In the genomic region with DNA sequence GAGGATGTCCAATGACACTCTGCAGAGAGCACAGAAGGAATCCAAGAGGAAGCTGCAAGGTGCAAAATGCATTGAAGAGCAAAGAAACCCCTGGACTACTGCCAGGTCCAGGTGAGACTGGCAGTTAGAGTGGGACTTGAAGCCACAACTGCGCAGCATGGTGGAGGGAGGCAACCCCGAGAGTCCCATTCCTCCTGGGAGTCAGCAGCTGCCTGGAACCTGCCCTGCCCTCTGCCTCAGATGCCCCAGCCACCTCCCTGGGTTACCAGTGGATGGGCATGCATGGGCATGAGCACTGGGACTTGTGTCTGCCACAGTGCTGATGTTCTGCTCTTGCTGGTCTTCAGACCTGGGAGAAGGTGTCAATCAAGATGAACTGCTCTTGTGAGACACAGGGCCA, we compare ENCODE assay signal across 15 cellular contexts. TPM values are rescaled to one million over a fixed set of nuclear protein-coding genes. Genes with fewer than 3 reads are reported as not detected.
DNase-seq lines count a peak whose midpoint lies in the region; ATAC-seq, FAIRE-seq and TF ChIP-seq lines count a peak whose summit lies in the region.
"Had no signal": no experiment of that assay in that cellular context is flagged by ENCODE, and none has a peak within 500 bp of the region (broad histone marks: within the 10 kb centered on the region; RNA-seq: fewer than 3 reads in every experiment).

No MANE protein-coding gene starts in this region.

- peak overlapping the region; percentile 76 for H3K27ac Mint-ChIP-seq in HFFc6
- H3K27ac Mint-ChIP-seq in osteocyte (ENCODE audit: unreplicated experiment), result no peak overlapping the region
- no peak overlapping the region for H3K27ac Mint-ChIP-seq in CD4-positive, alpha-beta T cell

- no peak for ATAC-seq in HG02885 (IDR thresholded peaks at IDR 0.05; ENCODE audit: poor library complexity, unreplicated experiment)
- ATAC-seq in GM21825 (IDR thresholded peaks at IDR 0.05; ENCODE audit: unreplicated experiment), result no peak
- ATAC-seq in CD4-positive, alpha-beta T cell (ENCODE audit: poor library complexity), result no peak

- CTCF ChIA-PET in CD4-positive, alpha-beta T cell (lab: Charles Lee), result interaction anchor here (1.0 to 1.6 kb wide), 3 partner anchors 46 to 106 kb away, joined by 8 to 31 read pairs (median 10); a partner anchor contains a TSS

- no peak for FAIRE-seq in bronchial epithelial cell (lab: Jason Lieb, UNC)
- FAIRE-seq: A549 had no signal

- POLR2A ChIA-PET in CD4-positive, alpha-beta T cell (lab: Charles Lee), result interaction anchor here (0.8 to 2.0 kb wide), 5 partner anchors 46 to 72 kb away, joined by 3 to 18 read pairs (median 7); a partner anchor contains a TSS

- no peaks in the 10 kb centered on the region for H3K9me3 Mint-ChIP-seq in HFFc6
- no peaks in the 10 kb centered on the region for H3K9me3 Mint-ChIP-seq in osteocyte (ENCODE audit: unreplicated experiment)
- no peaks in the 10 kb centered on the region for H3K9me3 Mint-ChIP-seq in CD4-positive, alpha-beta T cell

- DNase-seq in NCI-H345 (lab: John Stamatoyannopoulos, UW) (peak; percentile 27), NCI-H345 treated with DMSO at 0.1 percent for 48 hours (lab: John Stamatoyannopoulos, UW; ENCODE audit: unreplicated experiment) (no peak), HFFc6 (no peak), bronchial epithelial cell (ENCODE audit: low read depth) (peak; percentile 50), osteocyte (ENCODE audit: extremely low spot score, unreplicated experiment) (peak; percentile 57)
- no peak for DNase-seq in CD4-positive, alpha-beta T cell
- DNase-seq: H7, NCI-H2107 had no signal

- H3K4me1 Mint-ChIP-seq in HFFc6 (ENCODE audit: low read depth), result peaks cover 22% of the 10 kb centered on the region
- peaks cover 5% of the 10 kb centered on the region for H3K4me1 Mint-ChIP-seq in osteocyte (ENCODE audit: unreplicated experiment)
- H3K4me1 Mint-ChIP-seq in CD4-positive, alpha-beta T cell (ENCODE audit: low read depth), result peaks cover 6% of the 10 kb centered on the region

- H3K4me3 Mint-ChIP-seq in HFFc6 (no peak overlapping the region), osteocyte (ENCODE audit: unreplicated experiment) (no peak overlapping the region)
- H3K4me3 Mint-ChIP-seq in CD4-positive, alpha-beta T cell, result no peak overlapping the region

- no peak overlapping the region for H3K4me3 ChIP-seq in bronchial epithelial cell (ENCODE audit: low read depth, low read length)
- H3K4me3 ChIP-seq: A549, ascending aorta, lung, skin epidermis had no signal

- intact Hi-C loops in CD4-positive, alpha-beta T cell (cut with DNase I, micrococcal nuclease), result loop anchor here (1.0 to 10.0 kb wide), 8 partner anchors 43 to 326 kb away; a partner anchor contains a TSS

- H3K27ac ChIP-seq in CD4-positive, alpha-beta T cell (ENCODE audit: low read depth, low read length), result no peak overlapping the region
- H3K27ac ChIP-seq: A549, ascending aorta had no signal

- no peaks in the 10 kb centered on the region for H3K27me3 ChIP-seq in bronchial epithelial cell (ENCODE audit: control insufficient read depth, insufficient read depth, low read length)
- no peaks in the 10 kb centered on the region for H3K27me3 ChIP-seq in CD4-positive, alpha-beta T cell (ENCODE audit: control insufficient read depth, insufficient read depth, low read length)
- H3K27me3 ChIP-seq: ascending aorta had no signal

- TF ChIP-seq CTCF in HFFc6 (IDR thresholded peaks at IDR 0.05) (no peak), bronchial epithelial cell (IDR thresholded peaks at IDR 0.05; ENCODE audit: insufficient read depth, low read length, severe bottlenecking) (no peak), osteocyte (IDR thresholded peaks at IDR 0.05) (no peak)
- TF ChIP-seq CTCF in CD4-positive, alpha-beta T cell (IDR thresholded peaks at IDR 0.05), result no peak

- no peaks in the 10 kb centered on the region for H3K9me3 ChIP-seq in CD4-positive, alpha-beta T cell (ENCODE audit: control insufficient read depth, low read length)
- H3K9me3 ChIP-seq: A549, ascending aorta, Caco-2 had no signal

- H3K36me3 ChIP-seq in bronchial epithelial cell (ENCODE audit: control insufficient read depth, insufficient read depth, low read length), result no peaks in the 10 kb centered on the region

- peaks cover 2% of the 10 kb centered on the region; the same call in 1 of the 2 replicates for H3K27me3 Mint-ChIP-seq in HFFc6 (ENCODE audit: insufficient read depth)
- no peaks in the 10 kb centered on the region for H3K27me3 Mint-ChIP-seq in osteocyte (ENCODE audit: unreplicated experiment)
- H3K27me3 Mint-ChIP-seq in CD4-positive, alpha-beta T cell, result no peaks in the 10 kb centered on the region

- H3K36me3 Mint-ChIP-seq in HFFc6 (ENCODE audit: low read depth), result no peaks in the 10 kb centered on the region
- H3K36me3 Mint-ChIP-seq in osteocyte (ENCODE audit: unreplicated experiment), result peaks cover 9% of the 10 kb centered on the region
- H3K36me3 Mint-ChIP-seq in CD4-positive, alpha-beta T cell (ENCODE audit: low read depth), result peaks cover 6% of the 10 kb centered on the region

RNA-seq across cellular contexts. Expression of a gene that starts 43.2 kb away (rescaled TPM):
- 1 to 10 TPM; 4.4 to 5.6 (median 5.2) TPM for total RNA-seq in HFFc6 (2021; fragmentation: NEBNext Ultra II Directional; extraction: Animal tissue kit (Norgen Biotek cat#: 25700))
- total RNA-seq in bronchial epithelial cell, result 10.8 and 15.8 TPM in 2 replicates
- total RNA-seq in osteocyte, result 16.9 and 28.5 TPM in 2 replicates
- 10 to 100 TPM; 25.7 to 26.2 TPM for total RNA-seq in CD4-positive, alpha-beta T cell

RNA-seq across cellular contexts. Expression of a gene that starts 45.5 kb away (rescaled TPM):
- total RNA-seq in HFFc6 (2021; fragmentation: NEBNext Ultra II Directional; extraction: Animal tissue kit (Norgen Biotek cat#: 25700)), result 1 to 10 TPM; 3.1 to 5.0 (median 4.3) TPM
- total RNA-seq in bronchial epithelial cell (1.9 and 2.1 TPM in 2 replicates), osteocyte (3.8 and 5.9 TPM in 2 replicates)
- total RNA-seq in CD4-positive, alpha-beta T cell, result 10 to 100 TPM; 18.3 to 18.9 TPM

RNA-seq across cellular contexts. Expression of a gene that starts 53.7 kb away (rescaled TPM):
- 10 to 100 TPM; 36.9 to 48.5 (median 43.3) TPM for total RNA-seq in HFFc6 (2021; fragmentation: NEBNext Ultra II Directional; extraction: Animal tissue kit (Norgen Biotek cat#: 25700))
- total RNA-seq in bronchial epithelial cell (10.8 and 12.3 TPM in 2 replicates), osteocyte (56.5 and 64.0 TPM in 2 replicates)
- total RNA-seq in CD4-positive, alpha-beta T cell, result 10 to 100 TPM; 73.0 to 78.8 TPM

Comparison
In these comparisons a context has a peak if more than half of its experiments do, and no peak if none do; other contexts are left out.
1. DNase-seq: peak in NCI-H345 (single experiment), bronchial epithelial cell (single experiment) and osteocyte (single experiment); none in NCI-H345 treated with DMSO at 0.1 percent for 48 hours (single experiment), HFFc6 (single experiment) and CD4-positive, alpha-beta T cell (0 of 10).